Comparison of ENCODE assay signal across 22 cellular contexts in genomic region chr13:114001331-114002008, GRCh38. TPM values are rescaled to one million over a fixed set of nuclear protein-coding genes. Genes with fewer than 3 reads are reported as not detected.
"Had no signal": no experiment of that assay in that cellular context is flagged by ENCODE, and none has a peak within 500 bp of the region (broad histone marks: within the 10 kb centered on the region; RNA-seq: fewer than 3 reads in every experiment).

No MANE protein-coding gene starts in this region.

- DNase-seq: activated CD4-positive, alpha-beta memory T cell treated with anti-CD3 and anti-CD28 coated beads for 36 hours; activated CD4-positive, alpha-beta T cell treated with anti-CD3 and anti-CD28 coated beads for 36 hours; activated CD8-positive, alpha-beta memory T cell treated with anti-CD3 and anti-CD28 coated beads, Interleukin-2, amount 10 ng/mL, durations not matched to agents 7 days and 5 days; activated naive CD4-positive, alpha-beta T cell treated with anti-CD3 and anti-CD28 coated beads for 36 hours; activated T-cell treated with anti-CD3 and anti-CD28 coated beads, Interleukin-2, amount 50 U/mL, for 1 hour; amygdala; central memory CD4-positive, alpha-beta T cell; cortex of kidney; effector CD4-positive, alpha-beta T cell; foreskin keratinocyte; glutamatergic neuron; midbrain; WERI-Rb-1 had no signal

- H3K27ac ChIP-seq: body of pancreas, foreskin keratinocyte, pancreas, skin epidermis, suprapubic skin, WERI-Rb-1 had no signal

- H3K36me3 Mint-ChIP-seq: activated CD8-positive, alpha-beta memory T cell treated with anti-CD3 and anti-CD28 coated beads, Interleukin-2, amount 10 ng/mL, durations not matched to agents 7 days and 5 days had no signal

- H3K9me3 Mint-ChIP-seq: activated CD4-positive, alpha-beta memory T cell treated with anti-CD3 and anti-CD28 coated beads for 36 hours; activated naive CD4-positive, alpha-beta T cell treated with anti-CD3 and anti-CD28 coated beads for 36 hours; activated T-helper 2 cell treated with anti-CD3 and anti-CD28 coated beads, Interferon-gamma antibody, Interleukin-2, Interleukin-4, amounts not matched to agents 10 μg/mL and 5 μg/mL and 100 μg/mL, durations not matched to agents 14 hours and 24 hours and 36 hours; stimulated activated naive CD8-positive, alpha-beta T cell treated with anti-CD3 and anti-CD28 coated beads, Interleukin-15, Interleukin-2, amounts not matched to agents 100 ng/mL and 50 ng/mL, for 24 hours; T-helper 1 cell treated with Interleukin-12 subunit alpha and Interleukin-12 subunit beta and Interleukin-4 antibody, amounts not matched to agents 30 μg/mL and 1 μg/mL, for 36 hours had no signal

- H3K4me1 ChIP-seq: body of pancreas, foreskin keratinocyte, pancreas had no signal

- H3K9me3 ChIP-seq: body of pancreas, pancreas, suprapubic skin had no signal

- FAIRE-seq: endothelial cell of umbilical vein, pancreas had no signal

- ATAC-seq: activated CD4-positive, alpha-beta T cell treated with anti-CD3 and anti-CD28 coated beads for 36 hours; activated CD8-positive, alpha-beta memory T cell treated with anti-CD3 and anti-CD28 coated beads, Interleukin-2, amount 10 ng/mL, durations not matched to agents 7 days and 5 days; body of pancreas; foreskin keratinocyte; pancreas had no signal

- H3K27ac Mint-ChIP-seq: activated CD4-positive, alpha-beta memory T cell treated with anti-CD3 and anti-CD28 coated beads for 36 hours; activated CD8-positive, alpha-beta memory T cell treated with anti-CD3 and anti-CD28 coated beads, Interleukin-2, amount 10 ng/mL, durations not matched to agents 7 days and 5 days; activated naive CD4-positive, alpha-beta T cell treated with anti-CD3 and anti-CD28 coated beads for 36 hours; activated T-helper 2 cell treated with anti-CD3 and anti-CD28 coated beads, Interferon-gamma antibody, Interleukin-2, Interleukin-4, amounts not matched to agents 10 μg/mL and 5 μg/mL and 100 μg/mL, durations not matched to agents 14 hours and 24 hours and 36 hours; stimulated activated naive CD8-positive, alpha-beta T cell treated with anti-CD3 and anti-CD28 coated beads, Interleukin-15, Interleukin-2, amounts not matched to agents 100 ng/mL and 50 ng/mL, for 24 hours; T-helper 1 cell treated with Interleukin-12 subunit alpha and Interleukin-12 subunit beta and Interleukin-4 antibody, amounts not matched to agents 30 μg/mL and 1 μg/mL, for 36 hours had no signal

- H3K4me3 ChIP-seq: body of pancreas, lung, pancreas, skin epidermis, suprapubic skin had no signal

- H3K27me3 ChIP-seq: body of pancreas, foreskin keratinocyte, pancreas, suprapubic skin had no signal

- H3K36me3 ChIP-seq: pancreas had no signal

RNA-seq across cellular contexts. Expression of gene C13orf46, which starts 27.6 kb away (rescaled TPM):
- total RNA-seq: foreskin keratinocyte had no signal
